In the genomic region with DNA sequence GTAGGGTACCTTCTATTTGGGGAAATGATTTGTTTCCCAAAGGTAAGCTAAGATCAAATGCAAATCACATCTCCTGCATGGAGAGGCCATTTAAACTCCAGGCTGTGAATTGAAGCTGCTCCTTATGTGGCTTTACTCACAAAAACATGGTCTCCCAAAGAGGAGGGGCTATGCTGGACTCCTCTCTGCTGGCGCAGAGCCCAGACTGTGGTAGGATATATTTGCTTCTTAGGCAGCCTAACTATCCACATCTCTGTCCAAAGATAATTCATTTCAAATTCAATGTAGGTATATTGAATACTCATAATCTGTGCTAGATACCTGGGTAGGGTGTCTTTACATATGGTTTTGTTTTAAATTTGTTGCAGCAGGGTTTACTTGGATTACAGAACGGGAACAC, we compare ENCODE assay signal across 2 cellular contexts.
TF ChIP-seq lines count a peak whose summit lies in the region.

No MANE protein-coding gene starts in this region.

TF ChIP-seq in SK-N-SH, 30 proteins besides CTCF, POLR2A, EP300 and RAD21 (continued from another document):
- TF ChIP-seq POLR2AphosphoS5 (IDR thresholded peaks at IDR 0.05; ENCODE audit: low read depth, low read length) (no peak), JUND (IDR thresholded peaks at IDR 0.05) (no peak), NRF1 (IDR thresholded peaks at IDR 0.05; ENCODE audit: low read depth, low read length) (no peak), FOSL2 (IDR thresholded peaks at IDR 0.05; ENCODE audit: borderline replicate concordance, low read depth) (no peak), TEAD4 (IDR thresholded peaks at IDR 0.05; ENCODE audit: borderline replicate concordance, insufficient read depth) (no peak), NFIC (IDR thresholded peaks at IDR 0.05; ENCODE audit: borderline replicate concordance) (no peak), RFX5 (IDR thresholded peaks at IDR 0.05; ENCODE audit: low read length) (no peak), FOXJ3 (CRISPR knock-in tag; IDR thresholded peaks at IDR 0.05) (no peak), FOXM1 (IDR thresholded peaks at IDR 0.05; ENCODE audit: low read depth) (no peak), SMC3 (IDR thresholded peaks at IDR 0.05; ENCODE audit: low read depth, low read length) (no peak), GABPA (IDR thresholded peaks at IDR 0.05; ENCODE audit: low read depth) (no peak), EZH2phosphoT487 (IDR thresholded peaks at IDR 0.05; ENCODE audit: borderline replicate concordance, low read depth) (no peak)
- TF ChIP-seq, protein P1, sequence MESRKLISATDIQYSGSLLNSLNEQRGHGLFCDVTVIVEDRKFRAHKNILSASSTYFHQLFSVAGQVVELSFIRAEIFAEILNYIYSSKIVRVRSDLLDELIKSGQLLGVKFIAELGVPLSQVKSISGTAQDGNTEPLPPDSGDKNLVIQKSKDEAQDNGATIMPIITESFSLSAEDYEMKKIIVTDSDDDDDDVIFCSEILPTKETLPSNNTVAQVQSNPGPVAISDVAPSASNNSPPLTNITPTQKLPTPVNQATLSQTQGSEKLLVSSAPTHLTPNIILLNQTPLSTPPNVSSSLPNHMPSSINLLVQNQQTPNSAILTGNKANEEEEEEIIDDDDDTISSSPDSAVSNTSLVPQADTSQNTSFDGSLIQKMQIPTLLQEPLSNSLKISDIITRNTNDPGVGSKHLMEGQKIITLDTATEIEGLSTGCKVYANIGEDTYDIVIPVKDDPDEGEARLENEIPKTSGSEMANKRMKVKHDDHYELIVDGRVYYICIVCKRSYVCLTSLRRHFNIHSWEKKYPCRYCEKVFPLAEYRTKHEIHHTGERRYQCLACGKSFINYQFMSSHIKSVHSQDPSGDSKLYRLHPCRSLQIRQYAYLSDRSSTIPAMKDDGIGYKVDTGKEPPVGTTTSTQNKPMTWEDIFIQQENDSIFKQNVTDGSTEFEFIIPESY (IDR thresholded peaks at IDR 0.05; ENCODE audit: borderline replicate concordance, low read depth) = no peak
- TF ChIP-seq, protein P2, sequence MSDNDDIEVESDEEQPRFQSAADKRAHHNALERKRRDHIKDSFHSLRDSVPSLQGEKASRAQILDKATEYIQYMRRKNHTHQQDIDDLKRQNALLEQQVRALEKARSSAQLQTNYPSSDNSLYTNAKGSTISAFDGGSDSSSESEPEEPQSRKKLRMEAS (IDR thresholded peaks at IDR 0.05; ENCODE audit: low read depth) = no peak

TF ChIP-seq in SK-N-SH treated with all-trans-retinoic acid at 6 μM for 48 hours, 23 proteins besides CTCF, POLR2A, EP300 and RAD21:
- TF ChIP-seq, protein P3, sequence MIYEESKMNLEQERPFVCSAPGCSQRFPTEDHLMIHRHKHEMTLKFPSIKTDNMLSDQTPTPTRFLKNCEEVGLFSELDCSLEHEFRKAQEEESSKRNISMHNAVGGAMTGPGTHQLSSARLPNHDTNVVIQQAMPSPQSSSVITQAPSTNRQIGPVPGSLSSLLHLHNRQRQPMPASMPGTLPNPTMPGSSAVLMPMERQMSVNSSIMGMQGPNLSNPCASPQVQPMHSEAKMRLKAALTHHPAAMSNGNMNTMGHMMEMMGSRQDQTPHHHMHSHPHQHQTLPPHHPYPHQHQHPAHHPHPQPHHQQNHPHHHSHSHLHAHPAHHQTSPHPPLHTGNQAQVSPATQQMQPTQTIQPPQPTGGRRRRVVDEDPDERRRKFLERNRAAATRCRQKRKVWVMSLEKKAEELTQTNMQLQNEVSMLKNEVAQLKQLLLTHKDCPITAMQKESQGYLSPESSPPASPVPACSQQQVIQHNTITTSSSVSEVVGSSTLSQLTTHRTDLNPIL (CRISPR knock-in tag; IDR thresholded peaks at IDR 0.05; ENCODE audit: low read depth) = no peak
- TF ChIP-seq, protein P4, sequence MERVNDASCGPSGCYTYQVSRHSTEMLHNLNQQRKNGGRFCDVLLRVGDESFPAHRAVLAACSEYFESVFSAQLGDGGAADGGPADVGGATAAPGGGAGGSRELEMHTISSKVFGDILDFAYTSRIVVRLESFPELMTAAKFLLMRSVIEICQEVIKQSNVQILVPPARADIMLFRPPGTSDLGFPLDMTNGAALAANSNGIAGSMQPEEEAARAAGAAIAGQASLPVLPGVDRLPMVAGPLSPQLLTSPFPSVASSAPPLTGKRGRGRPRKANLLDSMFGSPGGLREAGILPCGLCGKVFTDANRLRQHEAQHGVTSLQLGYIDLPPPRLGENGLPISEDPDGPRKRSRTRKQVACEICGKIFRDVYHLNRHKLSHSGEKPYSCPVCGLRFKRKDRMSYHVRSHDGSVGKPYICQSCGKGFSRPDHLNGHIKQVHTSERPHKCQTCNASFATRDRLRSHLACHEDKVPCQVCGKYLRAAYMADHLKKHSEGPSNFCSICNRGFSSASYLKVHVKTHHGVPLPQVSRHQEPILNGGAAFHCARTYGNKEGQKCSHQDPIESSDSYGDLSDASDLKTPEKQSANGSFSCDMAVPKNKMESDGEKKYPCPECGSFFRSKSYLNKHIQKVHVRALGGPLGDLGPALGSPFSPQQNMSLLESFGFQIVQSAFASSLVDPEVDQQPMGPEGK (CRISPR knock-in tag; IDR thresholded peaks at IDR 0.05; ENCODE audit: borderline replicate concordance) = no peak
- no peak for TF ChIP-seq ESRRG (CRISPR knock-in tag; IDR thresholded peaks at IDR 0.05)
- TF ChIP-seq ZNF70 (CRISPR knock-in tag; IDR thresholded peaks at IDR 0.05) = no peak
- no peak for TF ChIP-seq ZNF565 (CRISPR knock-in tag; conservative IDR thresholded peaks at IDR 0.05; ENCODE audit: low read depth)
- TF ChIP-seq ZC3H10 (CRISPR knock-in tag; IDR thresholded peaks at IDR 0.05) = no peak
- no peak for TF ChIP-seq PPARA (CRISPR knock-in tag; IDR thresholded peaks at IDR 0.05; ENCODE audit: borderline replicate concordance)
- no peak for TF ChIP-seq BACH2 (CRISPR knock-in tag; IDR thresholded peaks at IDR 0.05; ENCODE audit: borderline replicate concordance)
- no peak for TF ChIP-seq ZFP30 (CRISPR knock-in tag; IDR thresholded peaks at IDR 0.05)
- TF ChIP-seq ZNF8 (CRISPR knock-in tag; IDR thresholded peaks at IDR 0.05) = no peak
- no peak for TF ChIP-seq TCF4 (CRISPR knock-in tag; IDR thresholded peaks at IDR 0.05; ENCODE audit: borderline replicate concordance)
- TF ChIP-seq, protein P5, sequence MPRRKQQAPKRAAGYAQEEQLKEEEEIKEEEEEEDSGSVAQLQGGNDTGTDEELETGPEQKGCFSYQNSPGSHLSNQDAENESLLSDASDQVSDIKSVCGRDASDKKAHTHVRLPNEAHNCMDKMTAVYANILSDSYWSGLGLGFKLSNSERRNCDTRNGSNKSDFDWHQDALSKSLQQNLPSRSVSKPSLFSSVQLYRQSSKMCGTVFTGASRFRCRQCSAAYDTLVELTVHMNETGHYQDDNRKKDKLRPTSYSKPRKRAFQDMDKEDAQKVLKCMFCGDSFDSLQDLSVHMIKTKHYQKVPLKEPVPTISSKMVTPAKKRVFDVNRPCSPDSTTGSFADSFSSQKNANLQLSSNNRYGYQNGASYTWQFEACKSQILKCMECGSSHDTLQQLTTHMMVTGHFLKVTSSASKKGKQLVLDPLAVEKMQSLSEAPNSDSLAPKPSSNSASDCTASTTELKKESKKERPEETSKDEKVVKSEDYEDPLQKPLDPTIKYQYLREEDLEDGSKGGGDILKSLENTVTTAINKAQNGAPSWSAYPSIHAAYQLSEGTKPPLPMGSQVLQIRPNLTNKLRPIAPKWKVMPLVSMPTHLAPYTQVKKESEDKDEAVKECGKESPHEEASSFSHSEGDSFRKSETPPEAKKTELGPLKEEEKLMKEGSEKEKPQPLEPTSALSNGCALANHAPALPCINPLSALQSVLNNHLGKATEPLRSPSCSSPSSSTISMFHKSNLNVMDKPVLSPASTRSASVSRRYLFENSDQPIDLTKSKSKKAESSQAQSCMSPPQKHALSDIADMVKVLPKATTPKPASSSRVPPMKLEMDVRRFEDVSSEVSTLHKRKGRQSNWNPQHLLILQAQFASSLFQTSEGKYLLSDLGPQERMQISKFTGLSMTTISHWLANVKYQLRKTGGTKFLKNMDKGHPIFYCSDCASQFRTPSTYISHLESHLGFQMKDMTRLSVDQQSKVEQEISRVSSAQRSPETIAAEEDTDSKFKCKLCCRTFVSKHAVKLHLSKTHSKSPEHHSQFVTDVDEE (CRISPR knock-in tag; IDR thresholded peaks at IDR 0.05) = no peak
- TF ChIP-seq GLIS3 (CRISPR knock-in tag; IDR thresholded peaks at IDR 0.05) = no peak
- TF ChIP-seq SNAI2 (CRISPR knock-in tag; IDR thresholded peaks at IDR 0.05) = no peak
TF ChIP-seq in SK-N-SH treated with all-trans-retinoic acid at 6 μM for 48 hours: peak in this region for 0.
